Comparison of ENCODE assay signal across 20 cellular contexts in the genomic region with DNA sequence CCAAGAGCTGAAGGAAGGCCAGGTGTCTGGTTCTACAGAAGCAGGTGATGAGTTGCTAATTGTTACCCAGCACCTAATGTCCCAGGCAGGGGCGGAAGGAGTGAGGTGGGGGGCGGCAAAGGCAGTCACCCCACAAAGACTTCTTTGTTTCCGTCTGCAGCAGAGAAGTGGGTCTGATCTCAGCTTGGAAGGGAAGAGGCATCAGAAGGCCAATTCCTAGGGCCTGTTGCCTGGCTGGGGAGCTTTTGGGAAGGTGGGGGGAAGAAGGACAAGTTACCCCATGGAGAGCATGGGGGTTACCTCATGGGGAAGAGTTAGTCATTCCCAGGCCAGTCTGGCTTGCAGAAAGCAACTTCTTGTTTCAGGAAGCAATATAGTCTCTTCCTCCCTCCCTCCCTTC. TPM values are rescaled to one million over a fixed set of nuclear protein-coding genes. Genes with fewer than 3 reads are reported as not detected.
DNase-seq lines count a peak whose midpoint lies in the region; ATAC-seq and TF ChIP-seq lines count a peak whose summit lies in the region.
"Had no signal": no experiment of that assay in that cellular context is flagged by ENCODE, and none has a peak within 500 bp of the region (broad histone marks: within the 10 kb centered on the region; RNA-seq: fewer than 3 reads in every experiment).

No MANE protein-coding gene starts in this region.

- no peak overlapping the region for H3K27ac Mint-ChIP-seq in mesothelial cell of epicardium
- H3K27ac Mint-ChIP-seq in activated T-helper 17 cell treated with anti-CD3 and anti-CD28 coated beads, Interleukin-2, amount 50 U/mL, for 72 hours = no peak overlapping the region
- H3K27ac Mint-ChIP-seq: CD4-positive, alpha-beta memory T cell had no signal

- H3K4me3 Mint-ChIP-seq in mesothelial cell of epicardium = no peak overlapping the region
- H3K4me3 Mint-ChIP-seq in activated T-helper 17 cell treated with anti-CD3 and anti-CD28 coated beads, Interleukin-2, amount 50 U/mL, for 72 hours = no peak overlapping the region
- H3K4me3 Mint-ChIP-seq: CD4-positive, alpha-beta memory T cell had no signal

- H3K27ac ChIP-seq in left ventricle myocardium inferior (replicated peaks) (peak overlapping the region; percentile 27), right atrium auricular region (peak overlapping the region in 1 of 2 donors; percentile 23), angular gyrus (ENCODE audit: low read depth, low read length) (peak overlapping the region; percentile 12)
- H3K27ac ChIP-seq: HL-60 had no signal

- TF ChIP-seq CTCF in left ventricle myocardium inferior (IDR thresholded peaks at IDR 0.05; ENCODE audit: borderline replicate concordance) = no peak
- TF ChIP-seq CTCF in right atrium auricular region (IDR thresholded peaks at IDR 0.05) = no peak
- TF ChIP-seq CTCF in mesothelial cell of epicardium (IDR thresholded peaks at IDR 0.05; ENCODE audit: unreplicated experiment) = no peak

- intact Hi-C loops in left ventricle myocardium inferior (cut with micrococcal nuclease) = no loop called here

- H3K36me3 Mint-ChIP-seq in mesothelial cell of epicardium = no peaks in the 10 kb centered on the region
- H3K36me3 Mint-ChIP-seq in activated T-helper 17 cell treated with anti-CD3 and anti-CD28 coated beads, Interleukin-2, amount 50 U/mL, for 72 hours (ENCODE audit: low read depth) = no peaks in the 10 kb centered on the region
- H3K36me3 Mint-ChIP-seq: CD4-positive, alpha-beta memory T cell had no signal

- H3K9me3 ChIP-seq in left ventricle myocardium inferior (replicated peaks) (no peaks in the 10 kb centered on the region), right atrium auricular region (no peaks in the 10 kb centered on the region)
- H3K9me3 ChIP-seq: BE2C had no signal

- H3K9me3 Mint-ChIP-seq in mesothelial cell of epicardium = no peaks in the 10 kb centered on the region
- peaks cover 4% of the 10 kb centered on the region for H3K9me3 Mint-ChIP-seq in activated T-helper 17 cell treated with anti-CD3 and anti-CD28 coated beads, Interleukin-2, amount 50 U/mL, for 72 hours

- H3K36me3 ChIP-seq in left ventricle myocardium inferior (no peaks in the 10 kb centered on the region), right atrium auricular region (no peaks in the 10 kb centered on the region)
- H3K36me3 ChIP-seq: BE2C had no signal

- H3K27me3 ChIP-seq in left ventricle myocardium inferior (ENCODE audit: low read depth) = peaks cover 98% of the 10 kb centered on the region
- no peaks in the 10 kb centered on the region for H3K27me3 ChIP-seq in right atrium auricular region
- H3K27me3 ChIP-seq: BE2C had no signal

- DNase-seq in left ventricle myocardium inferior (no peak), right atrium auricular region (ENCODE audit: low spot score) (no peak), midbrain (lab: John Stamatoyannopoulos, UW) (peak; percentile 48), mesothelial cell of epicardium (ENCODE audit: low spot score in 2 of 2, unreplicated experiment in 2 of 2) (no peak), NCI-H1930 (lab: John Stamatoyannopoulos, UW) (no peak)
- DNase-seq: BE2C; Calu3; CD4-positive, alpha-beta memory T cell; EL; Karpas-422; NCI-H2081 treated with DMSO at 0.1 percent for 48 hours had no signal

- peaks cover 90% of the 10 kb centered on the region for H3K27me3 Mint-ChIP-seq in mesothelial cell of epicardium (ENCODE audit: low read depth)
- H3K27me3 Mint-ChIP-seq in activated T-helper 17 cell treated with anti-CD3 and anti-CD28 coated beads, Interleukin-2, amount 50 U/mL, for 72 hours = peaks cover 56% of the 10 kb centered on the region

- H3K4me3 ChIP-seq in left ventricle myocardium inferior (no peak overlapping the region), right atrium auricular region (no peak overlapping the region)

- no peaks in the 10 kb centered on the region for H3K4me1 Mint-ChIP-seq in mesothelial cell of epicardium
- H3K4me1 Mint-ChIP-seq in activated T-helper 17 cell treated with anti-CD3 and anti-CD28 coated beads, Interleukin-2, amount 50 U/mL, for 72 hours = no peaks in the 10 kb centered on the region
- H3K4me1 Mint-ChIP-seq: CD4-positive, alpha-beta memory T cell had no signal

- no peak for ATAC-seq in activated T-helper 17 cell treated with anti-CD3 and anti-CD28 coated beads, Interleukin-2, amount 50 U/mL, for 72 hours (replicated peaks)
- ATAC-seq: Panc1 had no signal

- H3K4me1 ChIP-seq in left ventricle myocardium inferior (no peaks in the 10 kb centered on the region), right atrium auricular region (no peaks in the 10 kb centered on the region)
- H3K4me1 ChIP-seq: BE2C had no signal

RNA-seq across cellular contexts. Expression of gene IGSF21, which starts 10.9 kb away (rescaled TPM):
- total RNA-seq in left ventricle myocardium inferior = 0.47 TPM
- 1 to 10 TPM; 1.8 to 6.0 TPM for total RNA-seq in right atrium auricular region
- not detected in 3 replicates for total RNA-seq in mesothelial cell of epicardium
- not detected for total RNA-seq in activated T-helper 17 cell treated with anti-CD3 and anti-CD28 coated beads, Interleukin-2, amount 50 U/mL, for 72 hours
- total RNA-seq: A172; Calu3; CD4-positive, alpha-beta memory T cell; HT1080; MCF 10A; NCI-H460; SK-MEL-5 had no signal
